Comparison of ENCODE assay signal across 22 cellular contexts in genomic region chr19:4216832-4217231, GRCh38. TPM values are rescaled to one million over a fixed set of nuclear protein-coding genes. Genes with fewer than 3 reads are reported as not detected.
DNase-seq lines count a peak whose midpoint lies in the region; ATAC-seq, FAIRE-seq and TF ChIP-seq lines count a peak whose summit lies in the region.
"Had no signal": no experiment of that assay in that cellular context is flagged by ENCODE, and none has a peak within 500 bp of the region (broad histone marks: within the 10 kb centered on the region; RNA-seq: fewer than 3 reads in every experiment).

No MANE protein-coding gene starts in this region.

- no peaks in the 10 kb centered on the region for H4K20me1 ChIP-seq in GM12878 (ENCODE audit: control insufficient read depth, insufficient read depth)
- peaks cover 2% of the 10 kb centered on the region in 2 experiments for H4K20me1 ChIP-seq in H1 (replicated peaks in 1 of 2; ENCODE audit: control insufficient read depth in 1 of 2, insufficient read depth in 2 of 2, low read length in 2 of 2)
- H4K20me1 ChIP-seq: BLaER1 had no signal

- H2AK5ac ChIP-seq in H1 (ENCODE audit: low read depth, low read length), result no peak overlapping the region

- peaks cover 0 to 12% (median 7%) of the 10 kb centered on the region in 4 donors for H3K4me1 Mint-ChIP-seq in CD4-positive, CD25-positive, alpha-beta regulatory T cell
- H3K4me1 Mint-ChIP-seq: CD14-positive monocyte, GM23338 had no signal

- FAIRE-seq in GM12878 (lab: Jason Lieb, UNC), result no peak
- no peak for FAIRE-seq in H1 (lab: Jason Lieb, UNC)
- FAIRE-seq: GM12892, GM19239, H54 had no signal

- POLR2A ChIA-PET in HEK293 (lab: Yijun Ruan, JAX) (no interaction called here), GM12878 (lab: Charles Lee) (interaction anchor here (0.8 to 1.1 kb wide), 2 partner anchors 13 to 17 kb away, joined by 3 to 7 read pairs; partner anchors contain the start of gene EBI3), H1 (lab: Charles Lee; ENCODE audit: partially characterized antibody) (interaction anchor here (1.4 to 2.4 kb wide), 3 partner anchors 9 to 266 kb away, joined by 3 to 6 read pairs (median 5); no protein-coding TSS in a partner anchor)

- H2AFZ ChIP-seq in GM12878 (ENCODE audit: control insufficient read depth, low read depth, low read length) (no peak overlapping the region), H1 (ENCODE audit: low read length) (no peak overlapping the region)
- H2AFZ ChIP-seq: GM23338 had no signal

- intact Hi-C loops in GM12878 (cut with micrococcal nuclease; ENCODE audit: unreplicated experiment), result no loop called here

- H2BK5ac ChIP-seq in H1 (ENCODE audit: low read depth, low read length), result no peak overlapping the region

- H4K5ac ChIP-seq in H1 (ENCODE audit: insufficient read length, low read depth, low read length), result no peak overlapping the region

- no peaks in the 10 kb centered on the region for H3K27me3 ChIP-seq in CD4-positive, CD25-positive, alpha-beta regulatory T cell (ENCODE audit: control insufficient read depth, insufficient read depth, low read length)
- H3K27me3 ChIP-seq in GM12878 (replicated peaks in 1 of 2; ENCODE audit: control insufficient read depth in 2 of 2, insufficient read depth in 2 of 2, low read length in 1 of 2), result no peaks in the 10 kb centered on the region
- H3K27me3 ChIP-seq in H1 (replicated peaks in 1 of 4; ENCODE audit: control insufficient read depth in 3 of 4, extremely low read depth in 1 of 4, insufficient read depth in 3 of 4, low read length in 3 of 4), result no peaks in the 10 kb centered on the region
- H3K27me3 ChIP-seq: BLaER1 had no signal

- H3K18ac ChIP-seq in H1 (ENCODE audit: extremely low read depth, low read length), result no peak overlapping the region

- no TSS peak for BruUV-seq in GM12878 (replicated peaks; lab: Mats Ljungman, UMichigan)

- H3K9me3 ChIP-seq in CD4-positive, CD25-positive, alpha-beta regulatory T cell (ENCODE audit: control insufficient read depth in 2 of 2, low read length in 2 of 2), result no peaks in the 10 kb centered on the region
- H3K9me3 ChIP-seq in HEK293 (ENCODE audit: control insufficient read depth, insufficient read depth, low read depth, low read length), result no peaks in the 10 kb centered on the region
- no peaks in the 10 kb centered on the region; the same call in 2 of the 3 replicates for H3K9me3 ChIP-seq in GM12878 (replicated peaks; ENCODE audit: control insufficient read depth, insufficient read depth, low read length)
- H3K9me3 ChIP-seq in H1 (ENCODE audit: insufficient read depth in 2 of 2, low read depth in 1 of 2, low read length in 1 of 2), result peaks cover 0 to 2% of the 10 kb centered on the region in 2 experiments; a peak in 1 of 4 replicates

- H2BK120ac ChIP-seq in H1 (replicated peaks; ENCODE audit: low read depth, low read length), result no peak overlapping the region

- H3K27me3 Mint-ChIP-seq in CD4-positive, CD25-positive, alpha-beta regulatory T cell, result peaks cover 4% of the 10 kb centered on the region
- H3K27me3 Mint-ChIP-seq: B cell; CD4-positive, alpha-beta memory T cell had no signal

- RAD21 ChIA-PET in GM12878 (lab: Charles Lee; ENCODE audit: unreplicated experiment), result no interaction called here

- 76% methylated on average over 7 of the region's 7 CpGs for WGBS in GM12878 (ENCODE audit: insufficient coverage, insufficient replicate concordance, low lambda C conversion rate, missing lambda C conversion rate)
- 92% methylated on average over 7 of the region's 7 CpGs; no CpG with 5 or more reads in 1 of the 2 experiments for WGBS in H1 (ENCODE audit: extremely low coverage in 1 of 2, insufficient coverage in 1 of 2, insufficient read length in 1 of 2, insufficient replicate concordance in 2 of 2, low coverage in 1 of 2, low lambda C conversion rate in 2 of 2, missing lambda C conversion rate in 1 of 2), 2 experiments

- no peaks in the 10 kb centered on the region for H3K4me1 ChIP-seq in CD4-positive, CD25-positive, alpha-beta regulatory T cell (ENCODE audit: control insufficient read depth, insufficient read depth, low read length, poor library complexity, severe bottlenecking)
- H3K4me1 ChIP-seq in HEK293 (ENCODE audit: control insufficient read depth, insufficient read depth, low read length) (no peaks in the 10 kb centered on the region), GM12878 (ENCODE audit: control insufficient read depth, insufficient read depth, low read length) (peaks cover 23% of the 10 kb centered on the region), H1 (replicated peaks in 1 of 4; ENCODE audit: control insufficient read depth in 3 of 4, insufficient read depth in 4 of 4, low read length in 3 of 4) (no peaks in the 10 kb centered on the region)

- no peak overlapping the region for H3K4me3 Mint-ChIP-seq in CD4-positive, CD25-positive, alpha-beta regulatory T cell
- H3K4me3 Mint-ChIP-seq: B cell; CD14-positive monocyte; CD4-positive, alpha-beta memory T cell; GM23338; HFFc6 had no signal

- TF ChIP-seq RAD21 in GM12878 (IDR thresholded peaks at IDR 0.05; ENCODE audit: insufficient read depth, low read depth, low read length) (no peak), H1 (IDR thresholded peaks at IDR 0.05 in 1 of 2, conservative IDR thresholded peaks at IDR 0.05 in 1 of 2; ENCODE audit: low read depth in 2 of 2, low read length in 2 of 2) (no peak)

- TF ChIP-seq POLR2A in GM12878 (IDR thresholded peaks at IDR 0.05; ENCODE audit: low read depth, low read length) (no peak), H1 (IDR thresholded peaks at IDR 0.05; ENCODE audit: control extremely low read depth in 1 of 2, low read depth in 2 of 2, low read length in 2 of 2) (no peak)

- H3K36me3 Mint-ChIP-seq in CD4-positive, CD25-positive, alpha-beta regulatory T cell, result no peaks in the 10 kb centered on the region
- H3K36me3 Mint-ChIP-seq: CD14-positive monocyte; CD4-positive, alpha-beta memory T cell had no signal

- TF ChIP-seq CTCF in HEK293 (tag by site-specific recombination; IDR thresholded peaks at IDR 0.05) (no peak), GM12878 (IDR thresholded peaks at IDR 0.05 in 2 of 3, conservative IDR thresholded peaks at IDR 0.05 in 1 of 3; ENCODE audit: control insufficient read depth in 2 of 3, extremely low read depth in 1 of 3, insufficient read depth in 1 of 3, low read depth in 3 of 3, low read length in 3 of 3) (no peak), H1 (IDR thresholded peaks at IDR 0.05; ENCODE audit: control extremely low read depth in 1 of 3, insufficient read depth in 1 of 3, low read depth in 1 of 3, low read length in 3 of 3) (no peak)

- CTCF ChIA-PET in HEK293 (lab: Yijun Ruan, JAX) (interaction anchor here (0.8 to 1.0 kb wide), 2 partner anchors 10 to 30 kb away, joined by 3 read pairs; no protein-coding TSS in a partner anchor), GM12878 (lab: Yijun Ruan, JAX) (interaction anchor here (0.8 to 1.4 kb wide), 5 partner anchors 8 to 108 kb away, joined by 3 to 4 read pairs (median 3); no protein-coding TSS in a partner anchor), H1 (lab: Charles Lee; ENCODE audit: partially characterized antibody) (interaction anchor here (1.2 kb wide), 1 partner anchor 9 kb away, joined by 3 read pairs; no protein-coding TSS in a partner anchor)

- H3K56ac ChIP-seq in H1 (replicated peaks; ENCODE audit: insufficient read length, low read depth, low read length), result no peak overlapping the region

- H3K27ac ChIP-seq in CD4-positive, CD25-positive, alpha-beta regulatory T cell (ENCODE audit: insufficient read depth, low read length, poor library complexity, severe bottlenecking), result no peak overlapping the region
- H3K27ac ChIP-seq in HEK293 (ENCODE audit: extremely low read depth, low read depth, low read length) (no peak overlapping the region), GM12878 (ENCODE audit: control insufficient read depth, insufficient read depth) (no peak overlapping the region), H1 (ENCODE audit: low read depth, low read length) (no peak overlapping the region)
- H3K27ac ChIP-seq: BLaER1 had no signal

- H2BK12ac ChIP-seq in H1 (ENCODE audit: low read depth, low read length), result no peak overlapping the region

- no peak overlapping the region for H3K23ac ChIP-seq in H1 (ENCODE audit: insufficient read length)

- DNase-seq in CD4-positive, CD25-positive, alpha-beta regulatory T cell, result no peak
- DNase-seq in GM12878 (ENCODE audit: low read depth, low spot score), result no peak
- no peak for DNase-seq in H1 (ENCODE audit: low read depth in 1 of 2, low spot score in 2 of 2)
- DNase-seq in activated gamma-delta T cell (lab: John Stamatoyannopoulos, UW), result no peak
- no peak for DNase-seq in C1 segment of cervical spinal cord (lab: John Stamatoyannopoulos, UW)
- no peak for DNase-seq in activated gamma-delta T cell treated with Interleukin-2 at 50 U/mL for 16 hours
- DNase-seq in NAMALWA (ENCODE audit: low spot score), result no peak
- DNase-seq: Calu3; CD4-positive, alpha-beta memory T cell; COR-L47; DMS79 treated with DMSO at 0.1 percent for 48 hours; GF-D8; HCEC 1CT; HFFc6 had no signal

- H3K4me3 ChIP-seq in CD4-positive, CD25-positive, alpha-beta regulatory T cell (ENCODE audit: low read depth, low read length), result no peak overlapping the region
- no peak overlapping the region for H3K4me3 ChIP-seq in HEK293 (ENCODE audit: low read depth, low read length)
- H3K4me3 ChIP-seq in GM12878, result no peak overlapping the region
- H3K4me3 ChIP-seq in H1 (ENCODE audit: extremely low read depth in 1 of 4, insufficient read depth in 2 of 4, low read depth in 3 of 4, low read length in 4 of 4), result no peak overlapping the region
- H3K4me3 ChIP-seq: BLaER1, GM23338 had no signal

- no peaks in the 10 kb centered on the region for H3K79me1 ChIP-seq in H1 (ENCODE audit: low read depth, low read length)

- H3K4ac ChIP-seq in H1 (replicated peaks; ENCODE audit: insufficient read length, low read depth, low read length), result no peak overlapping the region

- H4K91ac ChIP-seq in H1 (replicated peaks; ENCODE audit: insufficient read length, low read length), result no peak overlapping the region

- no peak for TF ChIP-seq EP300 in GM12878 (IDR thresholded peaks at IDR 0.05; ENCODE audit: borderline replicate concordance in 1 of 2, control insufficient read depth in 1 of 2, low read depth in 2 of 2, low read length in 2 of 2)
- TF ChIP-seq EP300 in H1 (IDR thresholded peaks at IDR 0.05; ENCODE audit: borderline replicate concordance in 1 of 2, low read depth in 2 of 2, low read length in 2 of 2), result no peak

- H3K9me3 Mint-ChIP-seq in CD4-positive, CD25-positive, alpha-beta regulatory T cell, result no peaks in the 10 kb centered on the region

- SMC1A ChIA-PET in GM12878 (lab: Charles Lee; ENCODE audit: uncharacterized antibody, unreplicated experiment), result no interaction called here

- H2BK15ac ChIP-seq in H1 (ENCODE audit: low read length), result no peak overlapping the region

- H3K9ac ChIP-seq in GM12878 (ENCODE audit: control insufficient read depth, insufficient read depth, low read length) (no peak overlapping the region), H1 (replicated peaks in 1 of 4; ENCODE audit: extremely low read depth in 1 of 4, low read depth in 3 of 4, low read length in 3 of 4) (no peak overlapping the region)
- H3K9ac ChIP-seq: BLaER1 had no signal

- H3K79me2 ChIP-seq in GM12878 (ENCODE audit: control insufficient read depth, insufficient read depth, low read length) (no peaks in the 10 kb centered on the region), H1 (ENCODE audit: control insufficient read depth in 1 of 2, insufficient read depth in 2 of 2, low read length in 2 of 2) (no peaks in the 10 kb centered on the region)

- no peak overlapping the region for H3K4me2 ChIP-seq in GM12878 (ENCODE audit: control insufficient read depth, insufficient read depth)
- no peak overlapping the region for H3K4me2 ChIP-seq in H1 (ENCODE audit: insufficient read depth in 1 of 2, low read depth in 2 of 2, low read length in 2 of 2)
- H3K4me2 ChIP-seq: BLaER1, GM23338 had no signal

- in situ Hi-C loops in GM12878 (cut with MboI), result no loop called here

- H2BK20ac ChIP-seq in H1 (ENCODE audit: low read length), result no peak overlapping the region

- H3K27ac Mint-ChIP-seq in CD4-positive, CD25-positive, alpha-beta regulatory T cell, result peak overlapping the region in 2 of 3 donors; percentile 47 to 92
- H3K27ac Mint-ChIP-seq: B cell, GM23338, HFFc6 had no signal

- H4K8ac ChIP-seq in H1 (ENCODE audit: extremely low read depth, insufficient read depth, low read length), result peak overlapping the region; percentile 28; the same call in 1 of the 2 replicates

- no peak overlapping the region for H3K14ac ChIP-seq in H1 (ENCODE audit: insufficient read length)

- no peaks in the 10 kb centered on the region for H3K23me2 ChIP-seq in H1 (ENCODE audit: low read depth, low read length)

- H3K36me3 ChIP-seq in CD4-positive, CD25-positive, alpha-beta regulatory T cell (ENCODE audit: control insufficient read depth, insufficient read depth, low read length), result no peaks in the 10 kb centered on the region
- H3K36me3 ChIP-seq in HEK293 (ENCODE audit: control insufficient read depth in 2 of 2, insufficient read depth in 1 of 2, low read length in 2 of 2) (no peaks in the 10 kb centered on the region), GM12878 (ENCODE audit: control insufficient read depth in 2 of 2, insufficient read depth in 2 of 2, low read length in 1 of 2) (no peaks in the 10 kb centered on the region), H1 (ENCODE audit: control insufficient read depth in 2 of 4, insufficient read depth in 4 of 4, low read length in 3 of 4) (peaks cover 0 to 7% (median 2%) of the 10 kb centered on the region in 4 experiments; a peak in 4 of 8 replicates)
- H3K36me3 ChIP-seq: BLaER1 had no signal

- ATAC-seq in CD4-positive, CD25-positive, alpha-beta regulatory T cell (ENCODE audit: low read depth in 2 of 2), result no peak
- no peak for ATAC-seq in GM12878
- ATAC-seq: GM23338 had no signal

RNA-seq across cellular contexts. Expression of gene EBI3, which starts 12.5 kb away (rescaled TPM):
- not detected for total RNA-seq in CD4-positive, CD25-positive, alpha-beta regulatory T cell
- under 1 TPM in 2 of 4 donors, not detected in 2; 0.24 to 0.57 TPM for polyA plus RNA-seq in CD4-positive, CD25-positive, alpha-beta regulatory T cell
- 450 and 530 TPM in 2 replicates for total RNA-seq in GM12878 (2013; cell fraction: nucleolus; rRNA removed)
- 137 and 149 TPM in 2 replicates for total RNA-seq in GM12878 (2014; rRNA removed)
- 61.0 and 68.2 TPM in 2 replicates for total RNA-seq in GM12878 (2014; rRNA removed; fragmentation: Illumina TruSeq; extraction: Trizol)
- 224 and 232 TPM in 2 replicates for total RNA-seq in GM12878 (2021)
- polyA plus RNA-seq in GM12878 (2011; ENCODE audit: low read depth), result 92.7 TPM
- 140 and 276 TPM in 2 replicates for polyA plus RNA-seq in GM12878 (2011; rRNA removed)
- polyA plus RNA-seq in GM12878 (2011; cell fraction: cytosol; rRNA removed), result 391 and 446 TPM in 2 replicates
- 237 and 277 TPM in 2 replicates for polyA plus RNA-seq in GM12878 (2011; cell fraction: nucleus; rRNA removed)
- polyA plus RNA-seq in GM12878 (2012), result 176 and 238 TPM in 2 replicates
- 13.5 and 47.7 TPM in 2 replicates for polyA plus RNA-seq in GM12878 (2014; fragmentation: Illumina TruSeq; extraction: Trizol)
- 10 to 100 TPM; 22.0 to 61.1 TPM for polyA plus RNA-seq in GM12878 (2014; fragmentation: Nextera tagmentation; extraction: Ambion mirVana)
- polyA plus RNA-seq in GM12878 (2014; rRNA removed), result 257 and 266 TPM in 2 replicates
- 100 to 1,000 TPM; 278 to 288 TPM for polyA plus RNA-seq in GM12878 (2016; fragmentation: Nextera tagmentation; extraction: Ambion mirVana)
- 103 and 190 TPM in 2 replicates for polyA minus RNA-seq in GM12878 (2011; rRNA and poly(A)+ RNA removed)
- 139 and 168 TPM in 2 replicates for polyA minus RNA-seq in GM12878 (2011; cell fraction: cytosol; rRNA and poly(A)+ RNA removed)
- polyA minus RNA-seq in GM12878 (2011; cell fraction: nucleus; rRNA and poly(A)+ RNA removed), result 74.0 and 109 TPM in 2 replicates
- 0.99 and 1.1 TPM in 2 replicates for total RNA-seq in H1 (2021; fragmentation: NEBNext Ultra II Directional; extraction: Animal tissue kit (Norgen Biotek cat#: 25700))
- polyA plus RNA-seq in H1 (2011; rRNA removed), result 5.2 and 8.4 TPM in 2 replicates
- polyA plus RNA-seq in H1 (2011; cell fraction: cytosol; rRNA removed), result 2.8 TPM
- polyA plus RNA-seq in H1 (2011; cell fraction: nucleus; rRNA removed), result 2.2 TPM
- polyA plus RNA-seq in H1 (2012, experiment 1 of 2), result 1.9 to 3.0 TPM (median 2.4 TPM) in 4 replicates
- 3.6 TPM for polyA plus RNA-seq in H1 (2012, experiment 2 of 2)
- 3.2 TPM for polyA plus RNA-seq in H1 (2013, experiment 1 of 2)
- polyA plus RNA-seq in H1 (2013, experiment 2 of 2), result 3.4 TPM
- 0.63 and 1.3 TPM in 2 replicates for polyA minus RNA-seq in H1 (2011; rRNA and poly(A)+ RNA removed)
- polyA minus RNA-seq in H1 (2011; cell fraction: cytosol; rRNA and poly(A)+ RNA removed), result 0.95 TPM
- 2.0 TPM for polyA minus RNA-seq in H1 (2011; cell fraction: nucleus; rRNA and poly(A)+ RNA removed)
- total RNA-seq: CD4-positive, alpha-beta memory T cell had no signal

RNA-seq across cellular contexts. Expression of gene YJU2, which starts 30.0 kb away (rescaled TPM):
- 37.7 TPM for total RNA-seq in CD4-positive, CD25-positive, alpha-beta regulatory T cell
- 10 to 100 TPM; 24.8 to 34.1 (median 28.2) TPM for polyA plus RNA-seq in CD4-positive, CD25-positive, alpha-beta regulatory T cell
- 16.8 and 20.4 TPM in 2 replicates for total RNA-seq in GM12878 (2013; cell fraction: nucleolus; rRNA removed)
- 36.8 and 38.2 TPM in 2 replicates for total RNA-seq in GM12878 (2014; rRNA removed)
- total RNA-seq in GM12878 (2014; rRNA removed; fragmentation: Illumina TruSeq; extraction: Trizol), result 20.7 and 23.3 TPM in 2 replicates
- 29.1 and 30.0 TPM in 2 replicates for total RNA-seq in GM12878 (2021)
- polyA plus RNA-seq in GM12878 (2011; ENCODE audit: low read depth), result 12.0 TPM
- 17.9 and 22.6 TPM in 2 replicates for polyA plus RNA-seq in GM12878 (2011; rRNA removed)
- 25.4 and 36.8 TPM in 2 replicates for polyA plus RNA-seq in GM12878 (2011; cell fraction: cytosol; rRNA removed)
- polyA plus RNA-seq in GM12878 (2011; cell fraction: nucleus; rRNA removed), result 26.4 and 37.0 TPM in 2 replicates
- 21.9 and 28.3 TPM in 2 replicates for polyA plus RNA-seq in GM12878 (2012)
- polyA plus RNA-seq in GM12878 (2014; fragmentation: Illumina TruSeq; extraction: Trizol), result 16.1 and 20.2 TPM in 2 replicates
- polyA plus RNA-seq in GM12878 (2014; fragmentation: Nextera tagmentation; extraction: Ambion mirVana), result 1 to 10 TPM in 1 of 2 experiments, under 1 TPM in 1; 0.26 to 1.9 TPM
- polyA plus RNA-seq in GM12878 (2014; rRNA removed), result 40.7 and 44.0 TPM in 2 replicates
- 10 to 100 TPM; 24.2 to 27.1 TPM for polyA plus RNA-seq in GM12878 (2016; fragmentation: Nextera tagmentation; extraction: Ambion mirVana)
- polyA minus RNA-seq in GM12878 (2011; rRNA and poly(A)+ RNA removed), result 12.2 and 22.3 TPM in 2 replicates
- polyA minus RNA-seq in GM12878 (2011; cell fraction: cytosol; rRNA and poly(A)+ RNA removed), result 9.4 and 10.2 TPM in 2 replicates
- 5.1 and 10.6 TPM in 2 replicates for polyA minus RNA-seq in GM12878 (2011; cell fraction: nucleus; rRNA and poly(A)+ RNA removed)
- total RNA-seq in H1 (2021; fragmentation: NEBNext Ultra II Directional; extraction: Animal tissue kit (Norgen Biotek cat#: 25700)), result 26.8 and 28.6 TPM in 2 replicates
- polyA plus RNA-seq in H1 (2011; rRNA removed), result 27.7 and 35.4 TPM in 2 replicates
- polyA plus RNA-seq in H1 (2011; cell fraction: cytosol; rRNA removed), result 35.5 TPM
- polyA plus RNA-seq in H1 (2011; cell fraction: nucleus; rRNA removed), result 23.8 TPM
- 22.7 to 31.7 TPM (median 30.0 TPM) in 4 replicates for polyA plus RNA-seq in H1 (2012, experiment 1 of 2)
- 25.4 TPM for polyA plus RNA-seq in H1 (2012, experiment 2 of 2)
- 23.6 TPM for polyA plus RNA-seq in H1 (2013, experiment 1 of 2)
- 22.7 TPM for polyA plus RNA-seq in H1 (2013, experiment 2 of 2)
- 9.5 and 11.2 TPM in 2 replicates for polyA minus RNA-seq in H1 (2011; rRNA and poly(A)+ RNA removed)
- 15.0 TPM for polyA minus RNA-seq in H1 (2011; cell fraction: cytosol; rRNA and poly(A)+ RNA removed)
- polyA minus RNA-seq in H1 (2011; cell fraction: nucleus; rRNA and poly(A)+ RNA removed), result 11.2 TPM

RNA-seq across cellular contexts. Expression of gene ANKRD24, which starts 34.3 kb away (rescaled TPM):
- total RNA-seq in CD4-positive, CD25-positive, alpha-beta regulatory T cell, result 1.5 TPM
- polyA plus RNA-seq in CD4-positive, CD25-positive, alpha-beta regulatory T cell, result under 1 TPM in 3 of 4 donors, not detected in 1; 0.12 to 0.53 (median 0.26) TPM
- 1.5 and 2.2 TPM in 2 replicates for total RNA-seq in GM12878 (2013; cell fraction: nucleolus; rRNA removed)
- 0.49 and 0.51 TPM in 2 replicates for total RNA-seq in GM12878 (2014; rRNA removed)
- 0.23 and 0.27 TPM in 2 replicates for total RNA-seq in GM12878 (2014; rRNA removed; fragmentation: Illumina TruSeq; extraction: Trizol)
- total RNA-seq in GM12878 (2021), result 0.51 and 0.59 TPM in 2 replicates
- 0.49 TPM for polyA plus RNA-seq in GM12878 (2011; ENCODE audit: low read depth)
- 0.43 TPM in 2 replicates for polyA plus RNA-seq in GM12878 (2011; rRNA removed)
- 0.84 and 0.90 TPM in 2 replicates for polyA plus RNA-seq in GM12878 (2011; cell fraction: cytosol; rRNA removed)
- 2.7 and 2.8 TPM in 2 replicates for polyA plus RNA-seq in GM12878 (2011; cell fraction: nucleus; rRNA removed)
- polyA plus RNA-seq in GM12878 (2012), result 1.5 TPM in 2 replicates
- polyA plus RNA-seq in GM12878 (2014; fragmentation: Illumina TruSeq; extraction: Trizol), result 0.12 and 0.14 TPM in 2 replicates
- polyA plus RNA-seq in GM12878 (2014; fragmentation: Nextera tagmentation; extraction: Ambion mirVana), result under 1 TPM in 1 of 2 experiments, not detected in 1; 0.02 TPM
- 0.42 and 0.47 TPM in 2 replicates for polyA plus RNA-seq in GM12878 (2014; rRNA removed)
- polyA plus RNA-seq in GM12878 (2016; fragmentation: Nextera tagmentation; extraction: Ambion mirVana), result under 1 TPM; 0.31 to 0.35 TPM
- 0.51 and 0.57 TPM in 2 replicates for polyA minus RNA-seq in GM12878 (2011; rRNA and poly(A)+ RNA removed)
- polyA minus RNA-seq in GM12878 (2011; cell fraction: cytosol; rRNA and poly(A)+ RNA removed), result 0.21 TPM in 1 of 2 replicates, not detected in the other
- polyA minus RNA-seq in GM12878 (2011; cell fraction: nucleus; rRNA and poly(A)+ RNA removed), result 0.12 and 0.38 TPM in 2 replicates
- total RNA-seq in H1 (2021; fragmentation: NEBNext Ultra II Directional; extraction: Animal tissue kit (Norgen Biotek cat#: 25700)), result 14.1 and 14.5 TPM in 2 replicates
- 7.6 and 15.1 TPM in 2 replicates for polyA plus RNA-seq in H1 (2011; rRNA removed)
- 15.5 TPM for polyA plus RNA-seq in H1 (2011; cell fraction: cytosol; rRNA removed)
- polyA plus RNA-seq in H1 (2011; cell fraction: nucleus; rRNA removed), result 24.5 TPM
- 6.9 to 14.6 TPM (median 12.4 TPM) in 4 replicates for polyA plus RNA-seq in H1 (2012, experiment 1 of 2)
- polyA plus RNA-seq in H1 (2012, experiment 2 of 2), result 4.9 TPM
- 8.4 TPM for polyA plus RNA-seq in H1 (2013, experiment 1 of 2)
- polyA plus RNA-seq in H1 (2013, experiment 2 of 2), result 8.1 TPM
- 2.8 and 4.1 TPM in 2 replicates for polyA minus RNA-seq in H1 (2011; rRNA and poly(A)+ RNA removed)
- polyA minus RNA-seq in H1 (2011; cell fraction: cytosol; rRNA and poly(A)+ RNA removed), result 7.5 TPM
- polyA minus RNA-seq in H1 (2011; cell fraction: nucleus; rRNA and poly(A)+ RNA removed), result 4.5 TPM

RNA-seq across cellular contexts. Expression of gene SIRT6, which starts 34.5 kb away (rescaled TPM):
- total RNA-seq in CD4-positive, CD25-positive, alpha-beta regulatory T cell, result 34.2 TPM
- 1 to 10 TPM; 1.7 to 4.4 (median 3.1) TPM for polyA plus RNA-seq in CD4-positive, CD25-positive, alpha-beta regulatory T cell
- total RNA-seq in GM12878 (2013; cell fraction: nucleolus; rRNA removed), result 24.5 and 25.2 TPM in 2 replicates
- 25.6 and 26.0 TPM in 2 replicates for total RNA-seq in GM12878 (2014; rRNA removed)
- 8.3 and 8.7 TPM in 2 replicates for total RNA-seq in GM12878 (2014; rRNA removed; fragmentation: Illumina TruSeq; extraction: Trizol)
- 36.3 and 39.5 TPM in 2 replicates for total RNA-seq in GM12878 (2021)
- 9.0 TPM for polyA plus RNA-seq in GM12878 (2011; ENCODE audit: low read depth)
- polyA plus RNA-seq in GM12878 (2011; rRNA removed), result 10.0 and 22.4 TPM in 2 replicates
- 34.9 and 58.8 TPM in 2 replicates for polyA plus RNA-seq in GM12878 (2011; cell fraction: cytosol; rRNA removed)
- polyA plus RNA-seq in GM12878 (2011; cell fraction: nucleus; rRNA removed), result 77.1 and 95.7 TPM in 2 replicates
- 29.2 and 32.3 TPM in 2 replicates for polyA plus RNA-seq in GM12878 (2012)
- 0.60 and 6.7 TPM in 2 replicates for polyA plus RNA-seq in GM12878 (2014; fragmentation: Illumina TruSeq; extraction: Trizol)
- 1 to 10 TPM; 1.3 to 1.5 TPM for polyA plus RNA-seq in GM12878 (2014; fragmentation: Nextera tagmentation; extraction: Ambion mirVana)
- polyA plus RNA-seq in GM12878 (2014; rRNA removed), result 49.6 and 60.3 TPM in 2 replicates
- polyA plus RNA-seq in GM12878 (2016; fragmentation: Nextera tagmentation; extraction: Ambion mirVana), result 10 to 100 TPM; 29.4 to 29.8 TPM
- polyA minus RNA-seq in GM12878 (2011; rRNA and poly(A)+ RNA removed), result 11.3 and 21.7 TPM in 2 replicates
- 11.3 and 12.2 TPM in 2 replicates for polyA minus RNA-seq in GM12878 (2011; cell fraction: cytosol; rRNA and poly(A)+ RNA removed)
- polyA minus RNA-seq in GM12878 (2011; cell fraction: nucleus; rRNA and poly(A)+ RNA removed), result 10.2 and 22.0 TPM in 2 replicates
- 23.9 and 25.2 TPM in 2 replicates for total RNA-seq in H1 (2021; fragmentation: NEBNext Ultra II Directional; extraction: Animal tissue kit (Norgen Biotek cat#: 25700))
- polyA plus RNA-seq in H1 (2011; rRNA removed), result 27.0 and 39.3 TPM in 2 replicates
- 28.6 TPM for polyA plus RNA-seq in H1 (2011; cell fraction: cytosol; rRNA removed)
- 58.9 TPM for polyA plus RNA-seq in H1 (2011; cell fraction: nucleus; rRNA removed)
- polyA plus RNA-seq in H1 (2012, experiment 1 of 2), result 16.1 to 28.7 TPM (median 23.5 TPM) in 4 replicates
- 16.6 TPM for polyA plus RNA-seq in H1 (2012, experiment 2 of 2)
- 15.7 TPM for polyA plus RNA-seq in H1 (2013, experiment 1 of 2)
- polyA plus RNA-seq in H1 (2013, experiment 2 of 2), result 14.1 TPM
- polyA minus RNA-seq in H1 (2011; rRNA and poly(A)+ RNA removed), result 8.0 and 9.8 TPM in 2 replicates
- 19.1 TPM for polyA minus RNA-seq in H1 (2011; cell fraction: cytosol; rRNA and poly(A)+ RNA removed)
- polyA minus RNA-seq in H1 (2011; cell fraction: nucleus; rRNA and poly(A)+ RNA removed), result 16.1 TPM

Comparison
In these comparisons a context has a peak if more than half of its experiments do, and no peak if none do; other contexts are left out.
1. RNA of gene EBI3, which starts 12.5 kb away (total RNA-seq): 61.0 to 530 TPM in GM12878; 0.99 to 1.1 TPM in H1 and not detected in CD4-positive, CD25-positive, alpha-beta regulatory T cell (single experiment); every median in the first group is over 10 times any median in the second.